ENCODE assay signal across 19 cellular contexts in genomic region chr15:92715753-92716152, GRCh38.
DNase-seq lines count a peak whose midpoint lies in the region; ATAC-seq and TF ChIP-seq lines count a peak whose summit lies in the region.
"Had no signal": no experiment of that assay in that cellular context is flagged by ENCODE, and none has a peak within 500 bp of the region (broad histone marks: within the 10 kb centered on the region; RNA-seq: fewer than 3 reads in every experiment).

No MANE protein-coding gene starts in this region.

- H3K36me3 Mint-ChIP-seq in mesothelial cell of epicardium, result peaks cover 14% of the 10 kb centered on the region
- H3K36me3 Mint-ChIP-seq: activated CD4-positive, alpha-beta memory T cell treated with anti-CD3 and anti-CD28 coated beads for 36 hours; stimulated activated effector memory CD8-positive, alpha-beta T cell treated with anti-CD3 and anti-CD28 coated beads, Interleukin-12 subunit alpha, Interleukin-12 subunit beta, amount 100 ng/mL, for 72 hours had no signal

- H3K9ac ChIP-seq in stomach smooth muscle (ENCODE audit: low read length in 2 of 2), result peak overlapping the region in 1 of 2 donors; percentile 86

- peaks cover 2% of the 10 kb centered on the region for H3K27me3 Mint-ChIP-seq in mesothelial cell of epicardium (ENCODE audit: low read depth)

- no peaks in the 10 kb centered on the region for H3K27me3 ChIP-seq in Panc1 (ENCODE audit: control insufficient read depth, insufficient read depth, low read length)
- H3K27me3 ChIP-seq in stomach smooth muscle (ENCODE audit: control insufficient read depth in 1 of 2, insufficient read depth in 2 of 2, low read length in 2 of 2), result no peaks in the 10 kb centered on the region
- peaks cover 4% of the 10 kb centered on the region for H3K27me3 ChIP-seq in foreskin keratinocyte
- H3K27me3 ChIP-seq: upper lobe of left lung had no signal

- intact Hi-C loops in Panc1 (cut with micrococcal nuclease; ENCODE audit: unreplicated experiment), result loop anchor here (1.0 to 10.0 kb wide), 4 partner anchors 101 to 441 kb away; no protein-coding TSS in a partner anchor

- POLR2A ChIA-PET in Panc1 (lab: Charles Lee), result no interaction called here

- TF ChIP-seq CTCF in Panc1 (IDR thresholded peaks at IDR 0.05), result no peak
- TF ChIP-seq CTCF in choroid plexus epithelial cell (conservative IDR thresholded peaks at IDR 0.05; ENCODE audit: low read depth, low read length), result no peak
- no peak for TF ChIP-seq CTCF in mesothelial cell of epicardium (IDR thresholded peaks at IDR 0.05; ENCODE audit: unreplicated experiment)
- TF ChIP-seq CTCF in foreskin keratinocyte (conservative IDR thresholded peaks at IDR 0.05), result no peak

- H3K27ac Mint-ChIP-seq in mesothelial cell of epicardium, result peak overlapping the region; percentile 89
- H3K27ac Mint-ChIP-seq: activated CD4-positive, alpha-beta memory T cell treated with anti-CD3 and anti-CD28 coated beads for 36 hours; activated naive CD8-positive, alpha-beta T cell had no signal

- peak overlapping the region; percentile 16 for H3K4me3 Mint-ChIP-seq in mesothelial cell of epicardium
- H3K4me3 Mint-ChIP-seq: activated CD4-positive, alpha-beta memory T cell treated with anti-CD3 and anti-CD28 coated beads for 36 hours; activated T-cell treated with anti-CD3 and anti-CD28 coated beads, Interleukin-2, amount 50 U/mL, for 4 hours had no signal

- no peak for ATAC-seq in Panc1
- ATAC-seq in foreskin keratinocyte, result no peak
- ATAC-seq in GM21390 (IDR thresholded peaks at IDR 0.05; ENCODE audit: unreplicated experiment), result no peak
- ATAC-seq: activated T-cell treated with anti-CD3 and anti-CD28 coated beads, Interleukin-2, amount 50 U/mL, for 4 hours; stimulated activated effector memory CD8-positive, alpha-beta T cell treated with anti-CD3 and anti-CD28 coated beads, Interleukin-12 subunit alpha, Interleukin-12 subunit beta, amount 100 ng/mL, for 72 hours had no signal

- H3K4me1 Mint-ChIP-seq in mesothelial cell of epicardium, result peaks cover 17% of the 10 kb centered on the region

- H3K4me3 ChIP-seq in Panc1 (ENCODE audit: low read depth in 2 of 2, low read length in 2 of 2), result no peak overlapping the region
- no peak overlapping the region for H3K4me3 ChIP-seq in choroid plexus epithelial cell (ENCODE audit: low read depth, low read length)
- H3K4me3 ChIP-seq in stomach smooth muscle (ENCODE audit: low read length in 2 of 2), result no peak overlapping the region
- H3K4me3 ChIP-seq: BLaER1 treated with 17β-estradiol and CSF1 and Interleukin-3, amounts not matched to agents 10 nM and 100 nM; spleen had no signal

- CTCF ChIA-PET in Panc1 (lab: Charles Lee), result interaction anchor here (0.6 to 2.1 kb wide), 6 partner anchors 103 to 618 kb away, joined by 3 to 5 read pairs (median 4); no protein-coding TSS in a partner anchor

- DNase-seq in Panc1 (ENCODE audit: low read depth, low spot score), result no peak
- peak; percentile 78 for DNase-seq in choroid plexus epithelial cell (ENCODE audit: low read depth)
- no peak for DNase-seq in mesothelial cell of epicardium (ENCODE audit: low spot score in 2 of 2, unreplicated experiment in 2 of 2)
- no peak for DNase-seq in hepatic stellate cell (ENCODE audit: low spot score)
- no peak for DNase-seq in foreskin keratinocyte
- DNase-seq in T-helper 1 cell, result no peak
- DNase-seq: activated CD4-positive, alpha-beta memory T cell treated with anti-CD3 and anti-CD28 coated beads for 36 hours; activated T-cell treated with anti-CD3 and anti-CD28 coated beads, Interleukin-2, amount 50 U/mL, for 4 hours; cerebellar nuclear complex; mesenchymal stem cell; NCI-H1694 treated with DMSO at 0.1 percent for 48 hours; NCI-H748 treated with DMSO at 0.1 percent for 48 hours; spleen had no signal

- BruUV-seq in Panc1 (replicated peaks; lab: Mats Ljungman, UMichigan), result no TSS peak

- in situ Hi-C loops in Panc1 (cut with HindIII; ENCODE audit: low pct_unique_long_range_greater_than_20kb, low sequenced_read_pairs), result no loop called here

- peak overlapping the region; percentile 15; the same call in 1 of the 2 replicates for H3K27ac ChIP-seq in Panc1 (ENCODE audit: low read length)
- H3K27ac ChIP-seq in stomach smooth muscle (ENCODE audit: low read length), result peak overlapping the region; percentile 84
- H3K27ac ChIP-seq in foreskin keratinocyte, result no peak overlapping the region
- H3K27ac ChIP-seq: BLaER1 treated with 17β-estradiol and CSF1 and Interleukin-3, amounts not matched to agents 10 nM and 100 nM; spleen had no signal

- peaks cover 6% of the 10 kb centered on the region for H3K9me3 Mint-ChIP-seq in mesothelial cell of epicardium
- H3K9me3 Mint-ChIP-seq: activated CD4-positive, alpha-beta memory T cell treated with anti-CD3 and anti-CD28 coated beads for 36 hours; activated T-cell treated with anti-CD3 and anti-CD28 coated beads, Interleukin-2, amount 50 U/mL, for 4 hours had no signal

- H3K36me3 ChIP-seq in Panc1 (ENCODE audit: control insufficient read depth, insufficient read depth, low read length), result no peaks in the 10 kb centered on the region
- no peaks in the 10 kb centered on the region for H3K36me3 ChIP-seq in stomach smooth muscle (ENCODE audit: control insufficient read depth in 2 of 2, insufficient read depth in 2 of 2, low read length in 2 of 2)
- H3K36me3 ChIP-seq: BLaER1 treated with 17β-estradiol and CSF1 and Interleukin-3, amounts not matched to agents 10 nM and 100 nM; spleen; upper lobe of left lung had no signal

- H3K9me3 ChIP-seq in Panc1 (ENCODE audit: control insufficient read depth, insufficient read depth, low read depth, low read length) (no peaks in the 10 kb centered on the region), stomach smooth muscle (ENCODE audit: control insufficient read depth in 2 of 2, low read length in 2 of 2) (peaks cover 0 to 7% of the 10 kb centered on the region in 2 donors)
- H3K9me3 ChIP-seq: spleen, upper lobe of left lung had no signal

- H3K4me1 ChIP-seq in Panc1 (ENCODE audit: control insufficient read depth, insufficient read depth, low read length) (0 out of 2 replicates have a peak, but pooled peaks cover 4% of the 10 kb centered on the region), stomach smooth muscle (ENCODE audit: control insufficient read depth, insufficient read depth, low read length) (peaks cover 11% of the 10 kb centered on the region), foreskin keratinocyte (no peaks in the 10 kb centered on the region)
